Comparison of ENCODE assay signal across 8 cellular contexts in genomic region chr2:230715201-230715600, GRCh38. TPM values are rescaled to one million over a fixed set of nuclear protein-coding genes. Genes with fewer than 3 reads are reported as not detected.
A peak's percentile ranks its signal among the peaks of the same experiment; 100 is the strongest.
DNase-seq lines count a peak whose midpoint lies in the region; ATAC-seq and TF ChIP-seq lines count a peak whose summit lies in the region.

No MANE protein-coding gene starts in this region.

- H3K27me3 Mint-ChIP-seq in activated CD4-positive, alpha-beta T cell treated with anti-CD3 and anti-CD28 coated beads, Interleukin-2, amount 10 ng/mL, durations not matched to agents 24 days and 14 days = no peaks in the 10 kb centered on the region
- H3K27me3 Mint-ChIP-seq in stimulated activated memory B cell treated with anti-CD40 and anti-IgM and Interleukin-4, amounts not matched to agents 10 μg/mL and 1 μg/mL and 100 μg/mL, for 72 hours = no peaks in the 10 kb centered on the region

- peaks cover 36% of the 10 kb centered on the region for H3K36me3 Mint-ChIP-seq in activated CD4-positive, alpha-beta T cell treated with anti-CD3 and anti-CD28 coated beads, Interleukin-2, amount 10 ng/mL, durations not matched to agents 24 days and 14 days (ENCODE audit: low read depth)
- H3K36me3 Mint-ChIP-seq in stimulated activated memory B cell treated with anti-CD40 and anti-IgM and Interleukin-4, amounts not matched to agents 10 μg/mL and 1 μg/mL and 100 μg/mL, for 72 hours = peaks cover 11% of the 10 kb centered on the region

- intact Hi-C loops in activated CD4-positive, alpha-beta T cell treated with anti-CD3 and anti-CD28 coated beads, Interleukin-2, amount 10 ng/mL, durations not matched to agents 24 days and 14 days (cut with micrococcal nuclease) = loop anchor here (2.0 kb wide), 1 partner anchor 70 kb away; no protein-coding TSS in a partner anchor

- TF ChIP-seq CTCF in WI38 (IDR thresholded peaks at IDR 0.05; ENCODE audit: low read depth, low read length) (no peak), fibroblast of mammary gland (conservative IDR thresholded peaks at IDR 0.05; ENCODE audit: control insufficient read depth, insufficient read depth, low read depth, low read length) (no peak)

- H3K4me3 ChIP-seq in WI38 (ENCODE audit: low read depth, low read length) = peak overlapping the region; percentile 16
- no peak overlapping the region for H3K4me3 ChIP-seq in fibroblast of mammary gland (ENCODE audit: control insufficient read depth, low read depth, low read length)

- ATAC-seq in stimulated activated memory B cell treated with anti-CD40 and anti-IgM and Interleukin-4, amounts not matched to agents 10 μg/mL and 1 μg/mL and 100 μg/mL, for 72 hours = no peak

- H3K27ac Mint-ChIP-seq in activated CD4-positive, alpha-beta T cell treated with anti-CD3 and anti-CD28 coated beads, Interleukin-2, amount 10 ng/mL, durations not matched to agents 24 days and 14 days = peak overlapping the region; percentile 78
- peak overlapping the region; percentile 48 for H3K27ac Mint-ChIP-seq in stimulated activated memory B cell treated with anti-CD40 and anti-IgM and Interleukin-4, amounts not matched to agents 10 μg/mL and 1 μg/mL and 100 μg/mL, for 72 hours

- no peak for DNase-seq in activated CD4-positive, alpha-beta T cell treated with anti-CD3 and anti-CD28 coated beads, Interleukin-2, amount 10 ng/mL, durations not matched to agents 24 days and 14 days
- DNase-seq in activated CD4-positive, alpha-beta T cell treated with anti-CD3 and anti-CD28 coated beads, Interleukin-2, amount 50 U/mL, for 1 hour = no peak
- DNase-seq in fibroblast of mammary gland (ENCODE audit: low read depth) = peak; percentile 46
- no peak for DNase-seq in stimulated activated naive CD4-positive, alpha-beta T cell treated with Interleukin-2 at 50 U/mL for 16 hours (lab: John Stamatoyannopoulos, UW)
- no peak for DNase-seq in NCI-H1694 treated with DMSO at 0.1 percent for 48 hours (lab: John Stamatoyannopoulos, UW)
- DNase-seq in 8988T = no peak

- no peaks in the 10 kb centered on the region for H3K9me3 Mint-ChIP-seq in activated CD4-positive, alpha-beta T cell treated with anti-CD3 and anti-CD28 coated beads, Interleukin-2, amount 10 ng/mL, durations not matched to agents 24 days and 14 days
- H3K9me3 Mint-ChIP-seq in stimulated activated memory B cell treated with anti-CD40 and anti-IgM and Interleukin-4, amounts not matched to agents 10 μg/mL and 1 μg/mL and 100 μg/mL, for 72 hours = no peaks in the 10 kb centered on the region

- peak overlapping the region; percentile 92 for H3K4me3 Mint-ChIP-seq in activated CD4-positive, alpha-beta T cell treated with anti-CD3 and anti-CD28 coated beads, Interleukin-2, amount 10 ng/mL, durations not matched to agents 24 days and 14 days
- H3K4me3 Mint-ChIP-seq in stimulated activated memory B cell treated with anti-CD40 and anti-IgM and Interleukin-4, amounts not matched to agents 10 μg/mL and 1 μg/mL and 100 μg/mL, for 72 hours = peak overlapping the region; percentile 55

- H3K4me1 Mint-ChIP-seq in activated CD4-positive, alpha-beta T cell treated with anti-CD3 and anti-CD28 coated beads, Interleukin-2, amount 10 ng/mL, durations not matched to agents 24 days and 14 days = peaks cover 51% of the 10 kb centered on the region
- H3K4me1 Mint-ChIP-seq in stimulated activated memory B cell treated with anti-CD40 and anti-IgM and Interleukin-4, amounts not matched to agents 10 μg/mL and 1 μg/mL and 100 μg/mL, for 72 hours = peaks cover 70% of the 10 kb centered on the region

RNA-seq across cellular contexts. Expression of gene CAB39, which starts 2.6 kb away (rescaled TPM):
- total RNA-seq in activated CD4-positive, alpha-beta T cell treated with anti-CD3 and anti-CD28 coated beads, Interleukin-2, amount 10 ng/mL, durations not matched to agents 24 days and 14 days = 166 and 168 TPM in 2 replicates
